Comparison of ENCODE assay signal across 1 cellular context in the genomic region with DNA sequence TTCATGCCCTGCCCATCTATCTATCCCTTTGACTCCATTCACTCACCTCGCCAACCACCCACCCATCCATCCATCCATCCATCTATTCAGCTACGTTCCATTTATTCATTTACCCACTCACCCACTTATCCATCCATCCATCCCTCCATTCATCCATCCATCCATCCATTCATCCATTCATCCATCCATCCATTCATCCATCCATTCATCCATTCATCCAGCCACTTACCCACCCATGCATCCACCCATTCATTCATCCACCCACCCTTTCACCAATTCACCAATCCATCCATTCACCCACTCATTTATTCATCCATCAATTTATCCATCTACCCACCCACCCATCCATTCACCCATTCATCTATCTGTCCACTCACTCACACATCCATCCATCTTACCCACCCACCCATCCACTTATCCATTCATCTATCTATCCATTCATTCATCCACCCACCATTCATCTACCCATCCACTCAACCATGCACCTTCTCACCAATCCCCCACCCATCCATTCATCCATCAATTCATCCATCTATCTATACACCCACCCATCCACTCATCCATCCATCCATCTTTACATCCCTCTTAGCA.
TF ChIP-seq lines count a peak whose summit lies in the region.

No MANE protein-coding gene starts in this region.

TF ChIP-seq in IMR-90, 13 proteins besides CTCF, POLR2A, EP300 and RAD21 (continued from another document):
- TF ChIP-seq FOS (IDR thresholded peaks at IDR 0.05; ENCODE audit: low read depth, low read length) (no peak), CHD1 (IDR thresholded peaks at IDR 0.05; ENCODE audit: low read depth, low read length) (no peak), BHLHE40 (IDR thresholded peaks at IDR 0.05; ENCODE audit: low read depth, low read length) (no peak), CEBPB (IDR thresholded peaks at IDR 0.05; ENCODE audit: low read depth, low read length) (no peak)
- TF ChIP-seq, protein P1, sequence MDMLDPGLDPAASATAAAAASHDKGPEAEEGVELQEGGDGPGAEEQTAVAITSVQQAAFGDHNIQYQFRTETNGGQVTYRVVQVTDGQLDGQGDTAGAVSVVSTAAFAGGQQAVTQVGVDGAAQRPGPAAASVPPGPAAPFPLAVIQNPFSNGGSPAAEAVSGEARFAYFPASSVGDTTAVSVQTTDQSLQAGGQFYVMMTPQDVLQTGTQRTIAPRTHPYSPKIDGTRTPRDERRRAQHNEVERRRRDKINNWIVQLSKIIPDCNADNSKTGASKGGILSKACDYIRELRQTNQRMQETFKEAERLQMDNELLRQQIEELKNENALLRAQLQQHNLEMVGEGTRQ (IDR thresholded peaks at IDR 0.05; ENCODE audit: low read depth, low read length), result no peak
